ENCODE assay signal across 1 cellular context in the genomic region with DNA sequence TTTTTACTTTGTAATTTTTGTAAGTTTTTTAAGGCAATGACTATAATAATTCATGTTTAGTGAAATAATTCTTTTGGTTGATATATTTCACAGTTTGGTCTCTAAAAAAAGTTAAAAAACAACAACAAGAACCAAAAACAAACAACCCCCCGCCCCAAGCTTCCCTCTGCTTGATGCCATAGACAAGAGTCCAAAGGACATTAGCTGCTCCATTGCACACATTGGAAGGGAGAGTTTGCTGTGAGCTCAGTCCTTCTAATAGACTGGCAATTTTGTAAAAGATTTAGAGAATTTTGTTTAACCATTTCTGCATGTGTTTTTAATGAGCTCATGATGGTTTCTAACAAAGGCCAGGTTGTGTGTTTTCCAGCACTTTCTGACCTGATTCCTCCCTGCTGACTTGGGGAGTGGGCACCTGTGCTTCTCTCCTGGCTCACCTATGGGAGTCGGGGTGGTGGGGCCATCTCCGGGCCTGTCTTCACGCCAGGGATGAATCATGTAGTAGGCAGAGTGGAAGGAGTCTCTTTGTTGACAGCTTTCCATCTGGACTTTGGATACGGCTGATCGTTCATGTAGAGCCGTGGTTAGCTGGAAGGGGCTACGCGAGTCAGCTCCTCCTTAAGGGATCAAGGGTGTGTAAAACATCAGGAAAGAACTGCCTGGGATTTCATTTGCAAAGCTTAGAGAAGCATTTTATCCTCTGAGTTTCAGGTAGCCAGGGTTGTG.
TF ChIP-seq lines count a peak whose summit lies in the region.

No MANE protein-coding gene starts in this region.

TF ChIP-seq in HepG2, 621 proteins besides CTCF, POLR2A, EP300 and RAD21 (continued from another document and continues in another):
- TF ChIP-seq PAXIP1 (CRISPR knock-in tag; conservative IDR thresholded peaks at IDR 0.05): 0 out of 2 replicates have a peak, but pooled peaks have one; percentile 23
- no peak for TF ChIP-seq ATF1 (CRISPR knock-in tag; IDR thresholded peaks at IDR 0.05)
- TF ChIP-seq FOXA3 (CRISPR knock-in tag; IDR thresholded peaks at IDR 0.05): peak; percentile 56; the same call in 1 of the 2 replicates
- TF ChIP-seq GATAD2A (CRISPR knock-in tag; IDR thresholded peaks at IDR 0.05): peak; percentile 42; the same call in 1 of the 2 replicates
- TF ChIP-seq WIZ (CRISPR knock-in tag; IDR thresholded peaks at IDR 0.05): no peak
- 0 out of 2 replicates have a peak, but pooled peaks have one; percentile 25 for TF ChIP-seq ZNF629 (CRISPR knock-in tag; conservative IDR thresholded peaks at IDR 0.05)
- TF ChIP-seq E2F5 (CRISPR knock-in tag; conservative IDR thresholded peaks at IDR 0.05): no peak
- TF ChIP-seq SIN3B (IDR thresholded peaks at IDR 0.05; ENCODE audit: low read length): no peak
- no peak for TF ChIP-seq SP140L (CRISPR knock-in tag; IDR thresholded peaks at IDR 0.05; ENCODE audit: borderline replicate concordance)
- TF ChIP-seq KDM3A (CRISPR knock-in tag; IDR thresholded peaks at IDR 0.05; ENCODE audit: low read depth): no peak
- TF ChIP-seq SAP130 (CRISPR knock-in tag; IDR thresholded peaks at IDR 0.05; ENCODE audit: low read depth): 0 out of 2 replicates have a peak, but pooled peaks have one; percentile 26
- TF ChIP-seq BATF2 (CRISPR knock-in tag; IDR thresholded peaks at IDR 0.05): no peak
- no peak for TF ChIP-seq FOXC1 (CRISPR knock-in tag; IDR thresholded peaks at IDR 0.05; ENCODE audit: borderline replicate concordance)
- TF ChIP-seq ARID5B (CRISPR knock-in tag; IDR thresholded peaks at IDR 0.05): peak; percentile 51
- no peak for TF ChIP-seq ZNF775 (CRISPR knock-in tag; IDR thresholded peaks at IDR 0.05; ENCODE audit: borderline replicate concordance)
- TF ChIP-seq YEATS2 (CRISPR knock-in tag; IDR thresholded peaks at IDR 0.05; ENCODE audit: borderline replicate concordance): no peak
- TF ChIP-seq PRMT3 (CRISPR knock-in tag; IDR thresholded peaks at IDR 0.05; ENCODE audit: borderline replicate concordance, low read depth): no peak
- no peak for TF ChIP-seq ZNF644 (CRISPR knock-in tag; IDR thresholded peaks at IDR 0.05; ENCODE audit: low read depth)
- peak; percentile 68; the same call in 1 of the 2 replicates for TF ChIP-seq FOXK1 (CRISPR knock-in tag; IDR thresholded peaks at IDR 0.05; ENCODE audit: borderline replicate concordance, low read depth)
- no peak for TF ChIP-seq ZNF18 (CRISPR knock-in tag; IDR thresholded peaks at IDR 0.05; ENCODE audit: insufficient replicate concordance)
- no peak for TF ChIP-seq ZKSCAN8 (CRISPR knock-in tag; IDR thresholded peaks at IDR 0.05; ENCODE audit: borderline replicate concordance)
- TF ChIP-seq RBM22 (optimal IDR thresholded peaks at IDR 0.05; ENCODE audit: low read length): no peak
- TF ChIP-seq NR2F1 (CRISPR knock-in tag; IDR thresholded peaks at IDR 0.05): 0 out of 4 replicates have a peak, but pooled peaks of 1 of the 2 experiments have one; percentile 6
- no peak for TF ChIP-seq ZNF788 (CRISPR knock-in tag; IDR thresholded peaks at IDR 0.05; ENCODE audit: borderline replicate concordance)
- TF ChIP-seq, protein P1, sequence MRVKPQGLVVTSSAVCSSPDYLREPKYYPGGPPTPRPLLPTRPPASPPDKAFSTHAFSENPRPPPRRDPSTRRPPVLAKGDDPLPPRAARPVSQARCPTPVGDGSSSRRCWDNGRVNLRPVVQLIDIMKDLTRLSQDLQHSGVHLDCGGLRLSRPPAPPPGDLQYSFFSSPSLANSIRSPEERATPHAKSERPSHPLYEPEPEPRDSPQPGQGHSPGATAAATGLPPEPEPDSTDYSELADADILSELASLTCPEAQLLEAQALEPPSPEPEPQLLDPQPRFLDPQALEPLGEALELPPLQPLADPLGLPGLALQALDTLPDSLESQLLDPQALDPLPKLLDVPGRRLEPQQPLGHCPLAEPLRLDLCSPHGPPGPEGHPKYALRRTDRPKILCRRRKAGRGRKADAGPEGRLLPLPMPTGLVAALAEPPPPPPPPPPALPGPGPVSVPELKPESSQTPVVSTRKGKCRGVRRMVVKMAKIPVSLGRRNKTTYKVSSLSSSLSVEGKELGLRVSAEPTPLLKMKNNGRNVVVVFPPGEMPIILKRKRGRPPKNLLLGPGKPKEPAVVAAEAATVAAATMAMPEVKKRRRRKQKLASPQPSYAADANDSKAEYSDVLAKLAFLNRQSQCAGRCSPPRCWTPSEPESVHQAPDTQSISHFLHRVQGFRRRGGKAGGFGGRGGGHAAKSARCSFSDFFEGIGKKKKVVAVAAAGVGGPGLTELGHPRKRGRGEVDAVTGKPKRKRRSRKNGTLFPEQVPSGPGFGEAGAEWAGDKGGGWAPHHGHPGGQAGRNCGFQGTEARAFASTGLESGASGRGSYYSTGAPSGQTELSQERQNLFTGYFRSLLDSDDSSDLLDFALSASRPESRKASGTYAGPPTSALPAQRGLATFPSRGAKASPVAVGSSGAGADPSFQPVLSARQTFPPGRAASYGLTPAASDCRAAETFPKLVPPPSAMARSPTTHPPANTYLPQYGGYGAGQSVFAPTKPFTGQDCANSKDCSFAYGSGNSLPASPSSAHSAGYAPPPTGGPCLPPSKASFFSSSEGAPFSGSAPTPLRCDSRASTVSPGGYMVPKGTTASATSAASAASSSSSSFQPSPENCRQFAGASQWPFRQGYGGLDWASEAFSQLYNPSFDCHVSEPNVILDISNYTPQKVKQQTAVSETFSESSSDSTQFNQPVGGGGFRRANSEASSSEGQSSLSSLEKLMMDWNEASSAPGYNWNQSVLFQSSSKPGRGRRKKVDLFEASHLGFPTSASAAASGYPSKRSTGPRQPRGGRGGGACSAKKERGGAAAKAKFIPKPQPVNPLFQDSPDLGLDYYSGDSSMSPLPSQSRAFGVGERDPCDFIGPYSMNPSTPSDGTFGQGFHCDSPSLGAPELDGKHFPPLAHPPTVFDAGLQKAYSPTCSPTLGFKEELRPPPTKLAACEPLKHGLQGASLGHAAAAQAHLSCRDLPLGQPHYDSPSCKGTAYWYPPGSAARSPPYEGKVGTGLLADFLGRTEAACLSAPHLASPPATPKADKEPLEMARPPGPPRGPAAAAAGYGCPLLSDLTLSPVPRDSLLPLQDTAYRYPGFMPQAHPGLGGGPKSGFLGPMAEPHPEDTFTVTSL (CRISPR knock-in tag; IDR thresholded peaks at IDR 0.05; ENCODE audit: borderline replicate concordance): no peak
- TF ChIP-seq, protein P2, sequence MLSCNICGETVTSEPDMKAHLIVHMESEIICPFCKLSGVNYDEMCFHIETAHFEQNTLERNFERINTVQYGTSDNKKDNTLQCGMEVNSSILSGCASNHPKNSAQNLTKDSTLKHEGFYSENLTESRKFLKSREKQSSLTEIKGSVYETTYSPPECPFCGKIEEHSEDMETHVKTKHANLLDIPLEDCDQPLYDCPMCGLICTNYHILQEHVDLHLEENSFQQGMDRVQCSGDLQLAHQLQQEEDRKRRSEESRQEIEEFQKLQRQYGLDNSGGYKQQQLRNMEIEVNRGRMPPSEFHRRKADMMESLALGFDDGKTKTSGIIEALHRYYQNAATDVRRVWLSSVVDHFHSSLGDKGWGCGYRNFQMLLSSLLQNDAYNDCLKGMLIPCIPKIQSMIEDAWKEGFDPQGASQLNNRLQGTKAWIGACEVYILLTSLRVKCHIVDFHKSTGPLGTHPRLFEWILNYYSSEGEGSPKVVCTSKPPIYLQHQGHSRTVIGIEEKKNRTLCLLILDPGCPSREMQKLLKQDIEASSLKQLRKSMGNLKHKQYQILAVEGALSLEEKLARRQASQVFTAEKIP (CRISPR knock-in tag; IDR thresholded peaks at IDR 0.05; ENCODE audit: borderline replicate concordance): no peak
- TF ChIP-seq TBL1XR1 (IDR thresholded peaks at IDR 0.05; ENCODE audit: borderline replicate concordance, low read length, partially characterized antibody): no peak
- no peak for TF ChIP-seq ZNF335 (CRISPR knock-in tag; IDR thresholded peaks at IDR 0.05)
- no peak for TF ChIP-seq SRY (CRISPR knock-in tag; IDR thresholded peaks at IDR 0.05)
- TF ChIP-seq CCDC6 (CRISPR knock-in tag; IDR thresholded peaks at IDR 0.05): no peak
- no peak for TF ChIP-seq SCMH1 (CRISPR knock-in tag; IDR thresholded peaks at IDR 0.05; ENCODE audit: borderline replicate concordance)
- no peak for TF ChIP-seq ZNF691 (CRISPR knock-in tag; IDR thresholded peaks at IDR 0.05; ENCODE audit: borderline replicate concordance, low read depth)
- TF ChIP-seq IRF2 (CRISPR knock-in tag; IDR thresholded peaks at IDR 0.05): no peak
- no peak for TF ChIP-seq GLMP (CRISPR knock-in tag; IDR thresholded peaks at IDR 0.05; ENCODE audit: borderline replicate concordance)
- TF ChIP-seq POLR2G (IDR thresholded peaks at IDR 0.05; ENCODE audit: low read depth, low read length): no peak
- no peak for TF ChIP-seq HDAC6 (IDR thresholded peaks at IDR 0.05; ENCODE audit: low read depth, low read length)
